20 cellular contexts compared by ENCODE assay signal in genomic region chr3:176190755-176191154, GRCh38.
"Had no signal": no experiment of that assay in that cellular context is flagged by ENCODE, and none has a peak within 500 bp of the region (broad histone marks: within the 10 kb centered on the region; RNA-seq: fewer than 3 reads in every experiment).

No MANE protein-coding gene starts in this region.

- H3K27me3 ChIP-seq: dorsolateral prefrontal cortex, hepatocyte, suprapubic skin, transverse colon, vagina had no signal

- H3K27ac Mint-ChIP-seq: activated CD4-positive, alpha-beta T cell treated with anti-CD3 and anti-CD28 coated beads, Interleukin-2, amount 10 ng/mL, durations not matched to agents 7 days and 5 days; activated CD8-positive, alpha-beta T cell treated with anti-CD3 and anti-CD28 coated beads, Interleukin-2, amount 10 ng/mL, durations not matched to agents 7 days and 5 days; activated naive CD8-positive, alpha-beta T cell treated with anti-CD3 and anti-CD28 coated beads, Interleukin-2, amount 10 ng/mL, durations not matched to agents 7 days and 5 days; activated T-cell treated with anti-CD3 and anti-CD28 coated beads, Interleukin-2, amount 50 U/mL, for 24 hours; activated T-helper 2 cell treated with anti-CD3 and anti-CD28 coated beads, Interferon-gamma antibody, Interleukin-2, Interleukin-4, amounts not matched to agents 10 μg/mL and 5 μg/mL and 100 μg/mL, durations not matched to agents 14 hours and 24 hours and 36 hours; memory B cell; stimulated activated naive CD8-positive, alpha-beta T cell treated with anti-CD3 and anti-CD28 coated beads, Interleukin-15, Interleukin-2, amounts not matched to agents 100 ng/mL and 50 ng/mL, for 24 hours had no signal

- H3K4me2 ChIP-seq: hepatocyte had no signal

- H3K4me3 Mint-ChIP-seq: activated CD4-positive, alpha-beta T cell treated with anti-CD3 and anti-CD28 coated beads, Interleukin-2, amount 10 ng/mL, durations not matched to agents 7 days and 5 days; activated CD8-positive, alpha-beta T cell treated with anti-CD3 and anti-CD28 coated beads, Interleukin-2, amount 10 ng/mL, durations not matched to agents 7 days and 5 days; activated naive CD8-positive, alpha-beta T cell treated with anti-CD3 and anti-CD28 coated beads, Interleukin-2, amount 10 ng/mL, durations not matched to agents 7 days and 5 days; activated T-cell treated with anti-CD3 and anti-CD28 coated beads, Interleukin-2, amount 50 U/mL, for 24 hours; memory B cell; neural crest cell; stimulated activated naive CD8-positive, alpha-beta T cell treated with anti-CD3 and anti-CD28 coated beads, Interleukin-15, Interleukin-2, amounts not matched to agents 100 ng/mL and 50 ng/mL, for 24 hours had no signal

- H3K36me3 ChIP-seq: suprapubic skin, transverse colon, vagina had no signal

- H3K4me3 ChIP-seq: dorsolateral prefrontal cortex, hepatocyte, psoas muscle, suprapubic skin, transverse colon, vagina had no signal

- FAIRE-seq: colon had no signal

- H3K79me2 ChIP-seq: hepatocyte had no signal

- H3K27me3 Mint-ChIP-seq: activated CD4-positive, alpha-beta T cell treated with anti-CD3 and anti-CD28 coated beads, Interleukin-2, amount 10 ng/mL, durations not matched to agents 7 days and 5 days; activated naive CD8-positive, alpha-beta T cell treated with anti-CD3 and anti-CD28 coated beads, Interleukin-2, amount 10 ng/mL, durations not matched to agents 7 days and 5 days; activated T-cell treated with anti-CD3 and anti-CD28 coated beads, Interleukin-2, amount 50 U/mL, for 24 hours; memory B cell; stimulated activated naive CD8-positive, alpha-beta T cell treated with anti-CD3 and anti-CD28 coated beads, Interleukin-15, Interleukin-2, amounts not matched to agents 100 ng/mL and 50 ng/mL, for 24 hours had no signal

- H3K9me3 ChIP-seq: psoas muscle, suprapubic skin, transverse colon, vagina had no signal

- DNase-seq: activated CD4-positive, alpha-beta T cell treated with anti-CD3 and anti-CD28 coated beads, Interleukin-2, amount 10 ng/mL, durations not matched to agents 7 days and 5 days; activated CD8-positive, alpha-beta T cell treated with anti-CD3 and anti-CD28 coated beads, Interleukin-2, amount 10 ng/mL, durations not matched to agents 7 days and 5 days; activated naive CD4-positive, alpha-beta T cell treated with Interleukin-2 at 50 U/mL for 16 hours; activated naive CD8-positive, alpha-beta T cell treated with anti-CD3 and anti-CD28 coated beads, Interleukin-2, amount 10 ng/mL, durations not matched to agents 7 days and 5 days; activated T-cell treated with anti-CD3 and anti-CD28 coated beads, Interleukin-2, amount 50 U/mL, for 24 hours; amygdala; foreskin fibroblast; psoas muscle; right cardiac atrium; stimulated activated CD4-positive, alpha-beta T cell treated with anti-CD3 and anti-CD28 coated beads, Interleukin-2, amount 100 ng/mL, for 24 hours; transverse colon had no signal

- H2AFZ ChIP-seq: hepatocyte had no signal

- H3K36me3 Mint-ChIP-seq: activated naive CD8-positive, alpha-beta T cell treated with anti-CD3 and anti-CD28 coated beads, Interleukin-2, amount 10 ng/mL, durations not matched to agents 7 days and 5 days; memory B cell had no signal

- H3K4me1 Mint-ChIP-seq: activated CD4-positive, alpha-beta T cell treated with anti-CD3 and anti-CD28 coated beads, Interleukin-2, amount 10 ng/mL, durations not matched to agents 7 days and 5 days; activated naive CD8-positive, alpha-beta T cell treated with anti-CD3 and anti-CD28 coated beads, Interleukin-2, amount 10 ng/mL, durations not matched to agents 7 days and 5 days; memory B cell had no signal

- H3K4me1 ChIP-seq: psoas muscle, suprapubic skin, transverse colon, vagina had no signal

- H3K27ac ChIP-seq: dorsolateral prefrontal cortex, hepatocyte, psoas muscle, suprapubic skin, transverse colon, vagina had no signal
